8 cellular contexts compared by ENCODE assay signal in genomic region chr9:129175825-129176633, GRCh38.
DNase-seq lines count a peak whose midpoint lies in the region; ATAC-seq and TF ChIP-seq lines count a peak whose summit lies in the region.

No MANE protein-coding gene starts in this region.

- TF ChIP-seq CTCF in HFF-Myc (IDR thresholded peaks at IDR 0.05; ENCODE audit: low read depth, low read length, missing control alignments) (no peak), OCI-LY3 (IDR thresholded peaks at IDR 0.05; ENCODE audit: low read depth, low read length) (no peak), fibroblast of mammary gland (conservative IDR thresholded peaks at IDR 0.05; ENCODE audit: control insufficient read depth, insufficient read depth, low read depth, low read length) (no peak)

- H4K20me1 ChIP-seq in OCI-LY3 (ENCODE audit: insufficient read depth, low read length) = no peaks in the 10 kb centered on the region

- peaks cover 46% of the 10 kb centered on the region for H3K27me3 ChIP-seq in OCI-LY3 (ENCODE audit: low read depth, low read length)
- no peaks in the 10 kb centered on the region for H3K27me3 ChIP-seq in muscle layer of duodenum (ENCODE audit: low read depth, low read length)

- peak overlapping the region; percentile 77 for H2AFZ ChIP-seq in OCI-LY3 (ENCODE audit: low read depth, low read length)

- H3K4me1 ChIP-seq in OCI-LY3 (ENCODE audit: low read length) (peaks cover 12% of the 10 kb centered on the region; the same call in 1 of the 2 replicates), muscle layer of duodenum (ENCODE audit: control insufficient read depth in 1 of 2, insufficient read depth in 2 of 2, low read length in 2 of 2) (peaks cover 0 to 23% of the 10 kb centered on the region in 2 donors)

- H3K9me3 ChIP-seq in OCI-LY3 (ENCODE audit: insufficient read depth, low read length) (no peaks in the 10 kb centered on the region), muscle layer of duodenum (ENCODE audit: control insufficient read depth in 1 of 2, low read length in 2 of 2) (no peaks in the 10 kb centered on the region)

- ATAC-seq in GM19397 (IDR thresholded peaks at IDR 0.05; ENCODE audit: unreplicated experiment) = no peak

- H3K9ac ChIP-seq in OCI-LY3 (ENCODE audit: low read length) = peak overlapping the region; percentile 62

- H3K4me3 ChIP-seq in HFF-Myc (replicated peaks; ENCODE audit: low read depth, low read length) (peak overlapping the region; percentile 90), OCI-LY3 (ENCODE audit: low read length) (peak overlapping the region; percentile 79), fibroblast of mammary gland (ENCODE audit: control insufficient read depth, low read depth, low read length) (peak overlapping the region; percentile 69), muscle layer of duodenum (ENCODE audit: low read depth in 1 of 2, low read length in 2 of 2) (peak overlapping the region; percentile 80 to 96)

- H3K4me2 ChIP-seq in OCI-LY3 (ENCODE audit: low read length) = peak overlapping the region; percentile 100

- H3K27ac ChIP-seq in OCI-LY3 (ENCODE audit: low read length) = peak overlapping the region; percentile 26
- peak overlapping the region; percentile 93 for H3K27ac ChIP-seq in muscle layer of duodenum (ENCODE audit: low read length)

- H3K36me3 ChIP-seq in OCI-LY3 (replicated peaks; ENCODE audit: low read depth, low read length) (no peaks in the 10 kb centered on the region), muscle layer of duodenum (ENCODE audit: control insufficient read depth in 1 of 2, insufficient read depth in 2 of 2, low read length in 2 of 2) (no peaks in the 10 kb centered on the region)

- DNase-seq in COLO829 (ENCODE audit: low spot score) (peak; percentile 82), HFF-Myc (ENCODE audit: extremely low read depth, low read depth) (peak; percentile 59), fibroblast of mammary gland (ENCODE audit: low read depth) (peak; percentile 87), superior temporal gyrus (ENCODE audit: extremely low spot score) (peak; percentile 66)
- peak; percentile 17 for DNase-seq in activated effector memory CD4-positive, alpha-beta T cell treated with Interleukin-2 at 50 U/mL for 16 hours

- H3K79me2 ChIP-seq in OCI-LY3 (ENCODE audit: low read length) = no peaks in the 10 kb centered on the region

Comparison
In these comparisons a context has a peak if more than half of its experiments do, and no peak if none do; other contexts are left out.
1. DNase-seq: peak in every context shown above with its lines; median percentile 87 in fibroblast of mammary gland; 82 in COLO829; 66 in superior temporal gyrus; 59 in HFF-Myc; 17 in activated effector memory CD4-positive, alpha-beta T cell treated with Interleukin-2 at 50 U/mL for 16 hours.